Comparison of ENCODE assay signal across 1 cellular context in genomic region chr16:11273721-11274324, GRCh38.
TF ChIP-seq lines count a peak whose summit lies in the region.

No MANE protein-coding gene starts in this region.

TF ChIP-seq in HepG2, 621 proteins besides CTCF, POLR2A, EP300 and RAD21 (continued from another document):
- TF ChIP-seq NFE2L2 (IDR thresholded peaks at IDR 0.05; ENCODE audit: low read length): no peak
- TF ChIP-seq ZNF121 (CRISPR knock-in tag; IDR thresholded peaks at IDR 0.05): 0 out of 2 replicates have a peak, but pooled peaks have one; percentile 4
- no peak for TF ChIP-seq DPF2 (CRISPR knock-in tag; IDR thresholded peaks at IDR 0.05; ENCODE audit: borderline replicate concordance, low read depth)
- peak; percentile 61; the same call in 1 of the 2 replicates for TF ChIP-seq ZFX (CRISPR knock-in tag; IDR thresholded peaks at IDR 0.05; ENCODE audit: low read depth)
- no peak for TF ChIP-seq PCBP1 (IDR thresholded peaks at IDR 0.05; ENCODE audit: borderline replicate concordance, low read depth, low read length)
- peak; percentile 52; the same call in 1 of the 2 replicates for TF ChIP-seq ZNF878 (CRISPR knock-in tag; IDR thresholded peaks at IDR 0.05)
- peak; percentile 98 for TF ChIP-seq ZNF644 (CRISPR knock-in tag; IDR thresholded peaks at IDR 0.05; ENCODE audit: low read depth)
- peak; percentile 55; the same call in 1 of the 2 replicates for TF ChIP-seq ZNF430 (CRISPR knock-in tag; IDR thresholded peaks at IDR 0.05)
- TF ChIP-seq NR2F2 (IDR thresholded peaks at IDR 0.05; ENCODE audit: borderline replicate concordance, low read depth): peak; percentile 54; the same call in 1 of the 2 replicates
- TF ChIP-seq ZNF883 (CRISPR knock-in tag; IDR thresholded peaks at IDR 0.05; ENCODE audit: not compliant biosample characterization): peak; percentile 2
- 0 out of 2 replicates have a peak, but pooled peaks have one; percentile 13 for TF ChIP-seq PPARG (CRISPR knock-in tag; conservative IDR thresholded peaks at IDR 0.05)
- peak in 1 of 2 experiments; percentile 95; a peak in 2 of 4 replicates for TF ChIP-seq ATF4 (CRISPR knock-in tag; IDR thresholded peaks at IDR 0.05)
- TF ChIP-seq BORCS8-MEF2B (CRISPR knock-in tag; IDR thresholded peaks at IDR 0.05): 0 out of 2 replicates have a peak, but pooled peaks have one; percentile 62
- peak; percentile 49; the same call in 1 of the 2 replicates for TF ChIP-seq ZFP91 (CRISPR knock-in tag; IDR thresholded peaks at IDR 0.05; ENCODE audit: borderline replicate concordance)
- no peak for TF ChIP-seq ZBTB8A (CRISPR knock-in tag; IDR thresholded peaks at IDR 0.05; ENCODE audit: borderline replicate concordance, low read depth)
- no peak for TF ChIP-seq MATR3 (CRISPR knock-in tag; IDR thresholded peaks at IDR 0.05)
- TF ChIP-seq THAP7 (CRISPR knock-in tag; IDR thresholded peaks at IDR 0.05): no peak
- TF ChIP-seq FOXP1 (IDR thresholded peaks at IDR 0.05): no peak
- TF ChIP-seq FOXP1 (CRISPR knock-in tag; IDR thresholded peaks at IDR 0.05): peak; percentile 47; the same call in 1 of the 2 replicates
- peak; percentile 71 for TF ChIP-seq YY1 (IDR thresholded peaks at IDR 0.05; ENCODE audit: insufficient read depth, insufficient replicate concordance, low read depth, low read length)
- 0 out of 2 replicates have a peak, but pooled peaks have one; percentile 44 for TF ChIP-seq ZGPAT (CRISPR knock-in tag; IDR thresholded peaks at IDR 0.05)
- TF ChIP-seq NAIF1 (CRISPR knock-in tag; IDR thresholded peaks at IDR 0.05; ENCODE audit: borderline replicate concordance): no peak
- TF ChIP-seq ZNF605 (CRISPR knock-in tag; IDR thresholded peaks at IDR 0.05): 0 out of 2 replicates have a peak, but pooled peaks have one; percentile 65
- TF ChIP-seq TEAD2 (CRISPR knock-in tag; IDR thresholded peaks at IDR 0.05): no peak
- TF ChIP-seq ARNT (IDR thresholded peaks at IDR 0.05): no peak
- TF ChIP-seq ZNF580 (CRISPR knock-in tag; IDR thresholded peaks at IDR 0.05; ENCODE audit: borderline replicate concordance, low read depth): no peak; the same call in 1 of the 2 replicates
- TF ChIP-seq ZNF276 (CRISPR knock-in tag; IDR thresholded peaks at IDR 0.05; ENCODE audit: low read depth): 0 out of 2 replicates have a peak, but pooled peaks have one; percentile 4
- TF ChIP-seq AHR (CRISPR knock-in tag; IDR thresholded peaks at IDR 0.05): no peak
- TF ChIP-seq ZBTB14 (CRISPR knock-in tag; IDR thresholded peaks at IDR 0.05): no peak
- TF ChIP-seq SOX5 (CRISPR knock-in tag; IDR thresholded peaks at IDR 0.05; ENCODE audit: borderline replicate concordance): peak; percentile 56; the same call in 1 of the 2 replicates
- 0 out of 2 replicates have a peak, but pooled peaks have one; percentile 16 for TF ChIP-seq ZNF383 (CRISPR knock-in tag; IDR thresholded peaks at IDR 0.05; ENCODE audit: borderline replicate concordance)
- TF ChIP-seq ZNF572 (CRISPR knock-in tag; IDR thresholded peaks at IDR 0.05): peak; percentile 57; the same call in 1 of the 2 replicates
- TF ChIP-seq HMG20A (CRISPR knock-in tag; IDR thresholded peaks at IDR 0.05; ENCODE audit: borderline replicate concordance): peak; percentile 64; the same call in 1 of the 2 replicates
- peak; percentile 48 for TF ChIP-seq PAXIP1 (CRISPR knock-in tag; conservative IDR thresholded peaks at IDR 0.05)
- peak; percentile 37; the same call in 1 of the 2 replicates for TF ChIP-seq ZNF501 (CRISPR knock-in tag; IDR thresholded peaks at IDR 0.05)
TF ChIP-seq in HepG2: peak in this region for 121.
